ENCODE assay signal across 1 cellular context in the genomic region with DNA sequence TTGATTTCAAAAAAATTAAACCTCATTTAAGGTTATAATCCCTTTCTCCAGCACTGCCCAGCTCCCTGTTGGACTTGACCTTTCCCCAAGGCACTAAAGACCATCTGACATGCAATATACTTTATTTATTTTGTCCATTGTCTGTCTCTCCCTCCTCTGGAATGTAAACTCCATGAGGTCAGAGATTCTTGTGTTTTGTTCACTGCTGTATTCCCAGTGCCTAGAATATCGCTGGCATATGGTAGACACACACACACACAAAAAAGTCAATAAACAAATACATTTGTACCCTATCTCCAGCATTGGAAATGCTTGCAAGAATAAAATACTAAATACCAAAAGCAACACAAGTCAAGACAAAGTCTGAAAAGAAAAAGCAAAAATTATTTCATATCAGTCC.
A peak's percentile ranks its signal among the peaks of the same experiment; 100 is the strongest.
TF ChIP-seq lines count a peak whose summit lies in the region.

No MANE protein-coding gene starts in this region.

TF ChIP-seq in HepG2, 621 proteins besides CTCF, POLR2A, EP300 and RAD21 (continues in another document):
- TF ChIP-seq PPARG (CRISPR knock-in tag; conservative IDR thresholded peaks at IDR 0.05) (peak; percentile 74), HMG20A (CRISPR knock-in tag; IDR thresholded peaks at IDR 0.05; ENCODE audit: borderline replicate concordance) (peak; percentile 22; the same call in 1 of the 2 replicates), ZNF225 (CRISPR knock-in tag; IDR thresholded peaks at IDR 0.05) (no peak), KLF16 (CRISPR knock-in tag; IDR thresholded peaks at IDR 0.05) (no peak), POLR2AphosphoS5 (IDR thresholded peaks at IDR 0.05; ENCODE audit: low read depth, low read length) (no peak), SP4 (CRISPR knock-in tag; IDR thresholded peaks at IDR 0.05) (no peak), ZBTB38 (CRISPR knock-in tag; IDR thresholded peaks at IDR 0.05) (no peak), ZNF441 (CRISPR knock-in tag; IDR thresholded peaks at IDR 0.05; ENCODE audit: borderline replicate concordance) (no peak), KDM3A (CRISPR knock-in tag; IDR thresholded peaks at IDR 0.05; ENCODE audit: low read depth) (no peak), DNMT1 (CRISPR knock-in tag; IDR thresholded peaks at IDR 0.05) (no peak), TCF7 (IDR thresholded peaks at IDR 0.05; ENCODE audit: low read depth) (peak; percentile 22; the same call in 1 of the 2 replicates), ZNF83 (CRISPR knock-in tag; IDR thresholded peaks at IDR 0.05; ENCODE audit: borderline replicate concordance) (no peak), ONECUT2 (CRISPR knock-in tag; IDR thresholded peaks at IDR 0.05) (no peak), ZNF256 (CRISPR knock-in tag; conservative IDR thresholded peaks at IDR 0.05) (no peak), SAP130 (CRISPR knock-in tag; IDR thresholded peaks at IDR 0.05; ENCODE audit: low read depth) (peak; percentile 53; the same call in 1 of the 2 replicates), ADNP (CRISPR knock-in tag; IDR thresholded peaks at IDR 0.05) (no peak), PLRG1 (conservative IDR thresholded peaks at IDR 0.05) (no peak), ZNF317 (CRISPR knock-in tag; IDR thresholded peaks at IDR 0.05) (0 out of 2 replicates have a peak, but pooled peaks have one; percentile 30), TEAD3 (CRISPR knock-in tag; optimal IDR thresholded peaks at IDR 0.05; ENCODE audit: borderline replicate concordance) (peak; percentile 91), CHD4 (IDR thresholded peaks at IDR 0.05; ENCODE audit: borderline replicate concordance, low read length) (no peak), ZNF563 (CRISPR knock-in tag; IDR thresholded peaks at IDR 0.05) (no peak), JUNB (CRISPR knock-in tag; IDR thresholded peaks at IDR 0.05; ENCODE audit: borderline replicate concordance) (no peak), ZMYM4 (CRISPR knock-in tag; IDR thresholded peaks at IDR 0.05) (no peak), SNAPC2 (CRISPR knock-in tag; IDR thresholded peaks at IDR 0.05) (no peak), ZNF557 (CRISPR knock-in tag; IDR thresholded peaks at IDR 0.05) (no peak), BRD4 (CRISPR knock-in tag; IDR thresholded peaks at IDR 0.05) (no peak), NFIC (IDR thresholded peaks at IDR 0.05; ENCODE audit: low read length) (peak; percentile 53; the same call in 1 of the 2 replicates), ZFYVE20 (CRISPR knock-in tag; IDR thresholded peaks at IDR 0.05; ENCODE audit: borderline replicate concordance, low read depth) (no peak), ISL2 (CRISPR knock-in tag; IDR thresholded peaks at IDR 0.05) (peak; percentile 15; the same call in 1 of the 2 replicates), ZNF260 (CRISPR knock-in tag; IDR thresholded peaks at IDR 0.05; ENCODE audit: borderline replicate concordance, low read depth) (no peak), BCL6 (CRISPR knock-in tag; IDR thresholded peaks at IDR 0.05) (peak; percentile 69), ZSCAN30 (CRISPR knock-in tag; IDR thresholded peaks at IDR 0.05) (no peak), CREB1 (IDR thresholded peaks at IDR 0.05) (no peak), CREB1 (CRISPR knock-in tag; IDR thresholded peaks at IDR 0.05) (peak; percentile 70), ZNF7 (CRISPR knock-in tag; IDR thresholded peaks at IDR 0.05) (no peak), FOXK1 (CRISPR knock-in tag; IDR thresholded peaks at IDR 0.05; ENCODE audit: borderline replicate concordance, low read depth) (peak; percentile 44; the same call in 1 of the 2 replicates), ZSCAN22 (CRISPR knock-in tag; IDR thresholded peaks at IDR 0.05) (no peak)
- TF ChIP-seq, protein P1, sequence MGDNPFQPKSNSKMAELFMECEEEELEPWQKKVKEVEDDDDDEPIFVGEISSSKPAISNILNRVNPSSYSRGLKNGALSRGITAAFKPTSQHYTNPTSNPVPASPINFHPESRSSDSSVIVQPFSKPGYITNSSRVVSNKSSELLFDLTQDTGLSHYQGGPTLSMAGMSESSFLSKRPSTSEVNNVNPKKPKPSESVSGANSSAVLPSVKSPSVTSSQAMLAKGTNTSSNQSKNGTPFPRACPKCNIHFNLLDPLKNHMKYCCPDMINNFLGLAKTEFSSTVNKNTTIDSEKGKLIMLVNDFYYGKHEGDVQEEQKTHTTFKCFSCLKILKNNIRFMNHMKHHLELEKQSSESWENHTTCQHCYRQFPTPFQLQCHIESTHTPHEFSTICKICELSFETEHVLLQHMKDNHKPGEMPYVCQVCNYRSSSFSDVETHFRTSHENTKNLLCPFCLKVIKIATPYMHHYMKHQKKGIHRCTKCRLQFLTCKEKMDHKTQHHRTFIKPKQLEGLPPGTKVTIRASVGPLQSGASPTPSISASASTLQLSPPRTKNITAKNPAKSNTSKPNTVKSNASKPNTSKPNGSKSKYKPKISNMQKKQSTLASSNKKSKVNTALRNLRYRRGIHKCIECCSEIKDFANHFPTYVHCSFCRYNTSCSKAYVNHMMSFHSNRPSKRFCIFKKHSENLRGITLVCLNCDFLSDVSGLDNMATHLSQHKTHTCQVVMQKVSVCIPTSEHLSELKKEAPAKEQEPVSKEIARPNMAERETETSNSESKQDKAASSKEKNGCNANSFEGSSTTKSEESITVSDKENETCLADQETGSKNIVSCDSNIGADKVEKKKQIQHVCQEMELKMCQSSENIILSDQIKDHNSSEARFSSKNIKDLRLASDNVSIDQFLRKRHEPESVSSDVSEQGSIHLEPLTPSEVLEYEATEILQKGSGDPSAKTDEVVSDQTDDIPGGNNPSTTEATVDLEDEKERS (CRISPR knock-in tag; IDR thresholded peaks at IDR 0.05): no peak; the same call in 1 of the 2 replicates
- TF ChIP-seq, protein P2, sequence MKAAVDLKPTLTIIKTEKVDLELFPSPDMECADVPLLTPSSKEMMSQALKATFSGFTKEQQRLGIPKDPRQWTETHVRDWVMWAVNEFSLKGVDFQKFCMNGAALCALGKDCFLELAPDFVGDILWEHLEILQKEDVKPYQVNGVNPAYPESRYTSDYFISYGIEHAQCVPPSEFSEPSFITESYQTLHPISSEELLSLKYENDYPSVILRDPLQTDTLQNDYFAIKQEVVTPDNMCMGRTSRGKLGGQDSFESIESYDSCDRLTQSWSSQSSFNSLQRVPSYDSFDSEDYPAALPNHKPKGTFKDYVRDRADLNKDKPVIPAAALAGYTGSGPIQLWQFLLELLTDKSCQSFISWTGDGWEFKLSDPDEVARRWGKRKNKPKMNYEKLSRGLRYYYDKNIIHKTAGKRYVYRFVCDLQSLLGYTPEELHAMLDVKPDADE (CRISPR knock-in tag; IDR thresholded peaks at IDR 0.05): no peak
- TF ChIP-seq, protein P3, sequence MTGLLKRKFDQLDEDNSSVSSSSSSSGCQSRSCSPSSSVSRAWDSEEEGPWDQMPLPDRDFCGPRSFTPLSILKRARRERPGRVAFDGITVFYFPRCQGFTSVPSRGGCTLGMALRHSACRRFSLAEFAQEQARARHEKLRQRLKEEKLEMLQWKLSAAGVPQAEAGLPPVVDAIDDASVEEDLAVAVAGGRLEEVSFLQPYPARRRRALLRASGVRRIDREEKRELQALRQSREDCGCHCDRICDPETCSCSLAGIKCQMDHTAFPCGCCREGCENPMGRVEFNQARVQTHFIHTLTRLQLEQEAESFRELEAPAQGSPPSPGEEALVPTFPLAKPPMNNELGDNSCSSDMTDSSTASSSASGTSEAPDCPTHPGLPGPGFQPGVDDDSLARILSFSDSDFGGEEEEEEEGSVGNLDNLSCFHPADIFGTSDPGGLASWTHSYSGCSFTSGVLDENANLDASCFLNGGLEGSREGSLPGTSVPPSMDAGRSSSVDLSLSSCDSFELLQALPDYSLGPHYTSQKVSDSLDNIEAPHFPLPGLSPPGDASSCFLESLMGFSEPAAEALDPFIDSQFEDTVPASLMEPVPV (CRISPR knock-in tag; IDR thresholded peaks at IDR 0.05): no peak
- TF ChIP-seq, protein P4, sequence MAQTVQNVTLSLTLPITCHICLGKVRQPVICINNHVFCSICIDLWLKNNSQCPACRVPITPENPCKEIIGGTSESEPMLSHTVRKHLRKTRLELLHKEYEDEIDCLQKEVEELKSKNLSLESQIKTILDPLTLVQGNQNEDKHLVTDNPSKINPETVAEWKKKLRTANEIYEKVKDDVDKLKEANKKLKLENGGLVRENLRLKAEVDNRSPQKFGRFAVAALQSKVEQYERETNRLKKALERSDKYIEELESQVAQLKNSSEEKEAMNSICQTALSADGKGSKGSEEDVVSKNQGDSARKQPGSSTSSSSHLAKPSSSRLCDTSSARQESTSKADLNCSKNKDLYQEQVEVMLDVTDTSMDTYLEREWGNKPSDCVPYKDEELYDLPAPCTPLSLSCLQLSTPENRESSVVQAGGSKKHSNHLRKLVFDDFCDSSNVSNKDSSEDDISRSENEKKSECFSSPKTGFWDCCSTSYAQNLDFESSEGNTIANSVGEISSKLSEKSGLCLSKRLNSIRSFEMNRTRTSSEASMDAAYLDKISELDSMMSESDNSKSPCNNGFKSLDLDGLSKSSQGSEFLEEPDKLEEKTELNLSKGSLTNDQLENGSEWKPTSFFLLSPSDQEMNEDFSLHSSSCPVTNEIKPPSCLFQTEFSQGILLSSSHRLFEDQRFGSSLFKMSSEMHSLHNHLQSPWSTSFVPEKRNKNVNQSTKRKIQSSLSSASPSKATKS (CRISPR knock-in tag; IDR thresholded peaks at IDR 0.05): no peak
- TF ChIP-seq, protein P5, sequence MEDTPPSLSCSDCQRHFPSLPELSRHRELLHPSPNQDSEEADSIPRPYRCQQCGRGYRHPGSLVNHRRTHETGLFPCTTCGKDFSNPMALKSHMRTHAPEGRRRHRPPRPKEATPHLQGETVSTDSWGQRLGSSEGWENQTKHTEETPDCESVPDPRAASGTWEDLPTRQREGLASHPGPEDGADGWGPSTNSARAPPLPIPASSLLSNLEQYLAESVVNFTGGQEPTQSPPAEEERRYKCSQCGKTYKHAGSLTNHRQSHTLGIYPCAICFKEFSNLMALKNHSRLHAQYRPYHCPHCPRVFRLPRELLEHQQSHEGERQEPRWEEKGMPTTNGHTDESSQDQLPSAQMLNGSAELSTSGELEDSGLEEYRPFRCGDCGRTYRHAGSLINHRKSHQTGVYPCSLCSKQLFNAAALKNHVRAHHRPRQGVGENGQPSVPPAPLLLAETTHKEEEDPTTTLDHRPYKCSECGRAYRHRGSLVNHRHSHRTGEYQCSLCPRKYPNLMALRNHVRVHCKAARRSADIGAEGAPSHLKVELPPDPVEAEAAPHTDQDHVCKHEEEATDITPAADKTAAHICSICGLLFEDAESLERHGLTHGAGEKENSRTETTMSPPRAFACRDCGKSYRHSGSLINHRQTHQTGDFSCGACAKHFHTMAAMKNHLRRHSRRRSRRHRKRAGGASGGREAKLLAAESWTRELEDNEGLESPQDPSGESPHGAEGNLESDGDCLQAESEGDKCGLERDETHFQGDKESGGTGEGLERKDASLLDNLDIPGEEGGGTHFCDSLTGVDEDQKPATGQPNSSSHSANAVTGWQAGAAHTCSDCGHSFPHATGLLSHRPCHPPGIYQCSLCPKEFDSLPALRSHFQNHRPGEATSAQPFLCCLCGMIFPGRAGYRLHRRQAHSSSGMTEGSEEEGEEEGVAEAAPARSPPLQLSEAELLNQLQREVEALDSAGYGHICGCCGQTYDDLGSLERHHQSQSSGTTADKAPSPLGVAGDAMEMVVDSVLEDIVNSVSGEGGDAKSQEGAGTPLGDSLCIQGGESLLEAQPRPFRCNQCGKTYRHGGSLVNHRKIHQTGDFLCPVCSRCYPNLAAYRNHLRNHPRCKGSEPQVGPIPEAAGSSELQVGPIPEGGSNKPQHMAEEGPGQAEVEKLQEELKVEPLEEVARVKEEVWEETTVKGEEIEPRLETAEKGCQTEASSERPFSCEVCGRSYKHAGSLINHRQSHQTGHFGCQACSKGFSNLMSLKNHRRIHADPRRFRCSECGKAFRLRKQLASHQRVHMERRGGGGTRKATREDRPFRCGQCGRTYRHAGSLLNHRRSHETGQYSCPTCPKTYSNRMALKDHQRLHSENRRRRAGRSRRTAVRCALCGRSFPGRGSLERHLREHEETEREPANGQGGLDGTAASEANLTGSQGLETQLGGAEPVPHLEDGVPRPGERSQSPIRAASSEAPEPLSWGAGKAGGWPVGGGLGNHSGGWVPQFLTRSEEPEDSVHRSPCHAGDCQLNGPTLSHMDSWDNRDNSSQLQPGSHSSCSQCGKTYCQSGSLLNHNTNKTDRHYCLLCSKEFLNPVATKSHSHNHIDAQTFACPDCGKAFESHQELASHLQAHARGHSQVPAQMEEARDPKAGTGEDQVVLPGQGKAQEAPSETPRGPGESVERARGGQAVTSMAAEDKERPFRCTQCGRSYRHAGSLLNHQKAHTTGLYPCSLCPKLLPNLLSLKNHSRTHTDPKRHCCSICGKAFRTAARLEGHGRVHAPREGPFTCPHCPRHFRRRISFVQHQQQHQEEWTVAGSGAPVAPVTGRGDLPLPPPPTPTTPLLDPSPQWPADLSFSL (CRISPR knock-in tag; IDR thresholded peaks at IDR 0.05): peak; percentile 63; the same call in 1 of the 2 replicates
- TF ChIP-seq, protein P6, sequence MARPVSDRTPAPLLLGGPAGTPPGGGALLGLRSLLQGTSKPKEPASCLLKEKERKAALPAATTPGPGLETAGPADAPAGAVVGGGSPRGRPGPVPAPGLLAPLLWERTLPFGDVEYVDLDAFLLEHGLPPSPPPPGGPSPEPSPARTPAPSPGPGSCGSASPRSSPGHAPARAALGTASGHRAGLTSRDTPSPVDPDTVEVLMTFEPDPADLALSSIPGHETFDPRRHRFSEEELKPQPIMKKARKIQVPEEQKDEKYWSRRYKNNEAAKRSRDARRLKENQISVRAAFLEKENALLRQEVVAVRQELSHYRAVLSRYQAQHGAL (CRISPR knock-in tag; IDR thresholded peaks at IDR 0.05; ENCODE audit: not compliant biosample characterization): no peak
- TF ChIP-seq, protein P7, sequence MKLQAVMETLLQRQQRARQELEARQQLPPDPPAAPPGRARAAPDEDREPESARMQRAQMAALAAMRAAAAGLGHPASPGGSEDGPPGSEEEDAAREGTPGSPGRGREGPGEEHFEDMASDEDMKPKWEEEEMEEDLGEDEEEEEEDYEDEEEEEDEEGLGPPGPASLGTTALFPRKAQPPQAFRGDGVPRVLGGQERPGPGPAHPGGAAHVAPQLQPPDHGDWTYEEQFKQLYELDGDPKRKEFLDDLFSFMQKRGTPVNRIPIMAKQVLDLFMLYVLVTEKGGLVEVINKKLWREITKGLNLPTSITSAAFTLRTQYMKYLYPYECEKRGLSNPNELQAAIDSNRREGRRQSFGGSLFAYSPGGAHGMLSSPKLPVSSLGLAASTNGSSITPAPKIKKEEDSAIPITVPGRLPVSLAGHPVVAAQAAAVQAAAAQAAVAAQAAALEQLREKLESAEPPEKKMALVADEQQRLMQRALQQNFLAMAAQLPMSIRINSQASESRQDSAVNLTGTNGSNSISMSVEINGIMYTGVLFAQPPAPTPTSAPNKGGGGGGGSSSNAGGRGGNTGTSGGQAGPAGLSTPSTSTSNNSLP (IDR thresholded peaks at IDR 0.05; ENCODE audit: low read depth, low read length): 0 out of 2 replicates have a peak, but pooled peaks have one; percentile 18
- TF ChIP-seq, protein P8, sequence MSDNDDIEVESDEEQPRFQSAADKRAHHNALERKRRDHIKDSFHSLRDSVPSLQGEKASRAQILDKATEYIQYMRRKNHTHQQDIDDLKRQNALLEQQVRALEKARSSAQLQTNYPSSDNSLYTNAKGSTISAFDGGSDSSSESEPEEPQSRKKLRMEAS (IDR thresholded peaks at IDR 0.05): no peak
